Comparison of ENCODE assay signal across 8 cellular contexts in genomic region chr2:27263287-27264252, GRCh38. TPM values are rescaled to one million over a fixed set of nuclear protein-coding genes. Genes with fewer than 3 reads are reported as not detected.
A peak's percentile ranks its signal among the peaks of the same experiment; 100 is the strongest.
DNase-seq lines count a peak whose midpoint lies in the region; ATAC-seq and TF ChIP-seq lines count a peak whose summit lies in the region.

No MANE protein-coding gene starts in this region.

- H3K4me1 Mint-ChIP-seq in CD14-positive monocyte (peaks cover 29% of the 10 kb centered on the region), natural killer cell (peaks cover 22 to 27% of the 10 kb centered on the region in 2 donors)
- H3K4me1 Mint-ChIP-seq in central memory CD8-positive, alpha-beta T cell, result peaks cover 26% of the 10 kb centered on the region

- peak overlapping the region in 3 of 7 donors; percentile 11 to 75 (median 42) for H3K27ac Mint-ChIP-seq in CD14-positive monocyte
- H3K27ac Mint-ChIP-seq in central memory CD8-positive, alpha-beta T cell (ENCODE audit: low read depth), result peak overlapping the region; percentile 16
- peak overlapping the region in 1 of 2 donors; percentile 37 for H3K27ac Mint-ChIP-seq in natural killer cell

- peaks cover 0 to 18% (median 13%) of the 10 kb centered on the region in 7 donors for H3K9me3 Mint-ChIP-seq in CD14-positive monocyte
- H3K9me3 Mint-ChIP-seq in central memory CD8-positive, alpha-beta T cell, result no peaks in the 10 kb centered on the region
- no peaks in the 10 kb centered on the region for H3K9me3 Mint-ChIP-seq in natural killer cell

- TF ChIP-seq CTCF in CD14-positive monocyte (IDR thresholded peaks at IDR 0.05), result no peak
- no peak for TF ChIP-seq CTCF in LNCaP clone FGC (IDR thresholded peaks at IDR 0.05; ENCODE audit: control insufficient read depth, extremely low read depth, insufficient read depth)
- TF ChIP-seq CTCF in natural killer cell (IDR thresholded peaks at IDR 0.05), result no peak

- intact Hi-C loops in CD14-positive monocyte (cut with micrococcal nuclease) (no loop called here), natural killer cell (cut with micrococcal nuclease) (no loop called here), head of caudate nucleus (cut with DNase I) (no loop called here), left colon (cut with DNase I, micrococcal nuclease) (no loop called here)

- peak overlapping the region; percentile 43 for H3K4me3 ChIP-seq in LNCaP clone FGC (ENCODE audit: low read depth, low read length)

- H3K27me3 Mint-ChIP-seq in CD14-positive monocyte (ENCODE audit: low read depth in 3 of 3) (peaks cover 29 to 34% (median 29%) of the 10 kb centered on the region in 3 donors), natural killer cell (ENCODE audit: low read depth in 2 of 2) (peaks cover 41 to 44% of the 10 kb centered on the region in 2 donors)
- H3K27me3 Mint-ChIP-seq in central memory CD8-positive, alpha-beta T cell, result peaks cover 54% of the 10 kb centered on the region

- H3K4me3 Mint-ChIP-seq in CD14-positive monocyte (peak overlapping the region; percentile 81 to 97), natural killer cell (peak overlapping the region; percentile 91)
- H3K4me3 Mint-ChIP-seq in central memory CD8-positive, alpha-beta T cell, result peak overlapping the region; percentile 85

- H3K36me3 Mint-ChIP-seq in CD14-positive monocyte (peaks cover 10 to 22% of the 10 kb centered on the region in 2 donors), natural killer cell (no peaks in the 10 kb centered on the region)
- no peaks in the 10 kb centered on the region for H3K36me3 Mint-ChIP-seq in central memory CD8-positive, alpha-beta T cell (ENCODE audit: insufficient read depth)

- no peak for ATAC-seq in central memory CD8-positive, alpha-beta T cell (replicated peaks; ENCODE audit: extremely low read depth, poor library complexity, severe bottlenecking)
- ATAC-seq in natural killer cell (no peak), HG03280 (IDR thresholded peaks at IDR 0.05; ENCODE audit: unreplicated experiment) (no peak), left colon (no peak)

- DNase-seq in CD14-positive monocyte (ENCODE audit: low spot score), result no peak
- no peak for DNase-seq in LNCaP clone FGC (ENCODE audit: low read depth)
- DNase-seq in central memory CD8-positive, alpha-beta T cell (ENCODE audit: low spot score in 2 of 2), result no peak
- no peak for DNase-seq in natural killer cell
- DNase-seq in OCI-M2 (lab: John Stamatoyannopoulos, UW; ENCODE audit: unreplicated experiment), result no peak
- no peak for DNase-seq in head of caudate nucleus
- no peak for DNase-seq in left colon

RNA-seq across cellular contexts. Expression of gene SLC30A3, which starts 0.7 kb away (rescaled TPM):
- not detected for polyA plus RNA-seq in CD14-positive monocyte
- total RNA-seq in natural killer cell (not detected), left colon (not detected)

RNA-seq across cellular contexts. Expression of gene DNAJC5G, which starts 11.7 kb away (rescaled TPM):
- polyA plus RNA-seq in CD14-positive monocyte, result not detected
- not detected for total RNA-seq in natural killer cell
- total RNA-seq in left colon, result not detected

RNA-seq across cellular contexts. Expression of gene TRIM54, which starts 18.7 kb away (rescaled TPM):
- polyA plus RNA-seq in CD14-positive monocyte, result not detected
- total RNA-seq in natural killer cell (under 1 TPM in 2 of 3 donors, not detected in 1; 0.18 to 0.21 TPM), left colon (under 1 TPM in 1 of 2 donors, not detected in 1; 0.14 TPM)

RNA-seq across cellular contexts. Expression of gene UCN, which starts 44.7 kb away (rescaled TPM):
- polyA plus RNA-seq in CD14-positive monocyte, result under 1 TPM; 0.39 to 0.60 TPM
- total RNA-seq in natural killer cell, result 1 to 10 TPM; 1.6 to 3.6 (median 2.4) TPM
- total RNA-seq in left colon, result under 1 TPM; 0.52 to 0.56 TPM

RNA-seq across cellular contexts. Expression of gene CAD, which starts 46.4 kb away (rescaled TPM):
- 1 to 10 TPM in 1 of 2 donors, under 1 TPM in 1; 0.71 to 1.7 TPM for polyA plus RNA-seq in CD14-positive monocyte
- total RNA-seq in natural killer cell, result 10 to 100 TPM; 21.8 to 26.6 (median 24.0) TPM
- total RNA-seq in left colon, result 10 to 100 TPM; 13.9 to 23.7 TPM
